ENCODE assay signal across 29 cellular contexts in genomic region chr2:162277344-162277743, GRCh38. TPM values are rescaled to one million over a fixed set of nuclear protein-coding genes. Genes with fewer than 3 reads are reported as not detected.
"Had no signal": no experiment of that assay in that cellular context is flagged by ENCODE, and none has a peak within 500 bp of the region (broad histone marks: within the 10 kb centered on the region; RNA-seq: fewer than 3 reads in every experiment).

No MANE protein-coding gene starts in this region.

- H3K4me3 Mint-ChIP-seq: activated B cell treated with CpG ODN at 0.5 μM for 24 hours; activated CD8-positive, alpha-beta T cell treated with anti-CD3 and anti-CD28 coated beads, Interleukin-2, amount 10 ng/mL, durations not matched to agents 7 days and 5 days; activated naive CD8-positive, alpha-beta T cell treated with anti-CD3 and anti-CD28 coated beads, Interleukin-2, amount 50 U/mL, for 24 hours; T-helper 1 cell treated with Interleukin-12 subunit alpha and Interleukin-12 subunit beta and Interleukin-4 antibody, amounts not matched to agents 30 μg/mL and 1 μg/mL, for 36 hours had no signal

- H3K4me3 ChIP-seq: ascending aorta, body of pancreas, coronary artery, K562, SJSA1 had no signal

- ATAC-seq: activated CD8-positive, alpha-beta T cell treated with anti-CD3 and anti-CD28 coated beads, Interleukin-2, amount 10 ng/mL, durations not matched to agents 7 days and 5 days; activated naive CD4-positive, alpha-beta T cell treated with anti-CD3 and anti-CD28 coated beads, Interleukin-2, amount 50 U/mL, for 72 hours; activated naive CD8-positive, alpha-beta T cell treated with anti-CD3 and anti-CD28 coated beads, Interleukin-2, amount 50 U/mL, for 24 hours; body of pancreas; K562; PC-3; SK-N-SH treated with all-trans-retinoic acid at 6 μM for 48 hours had no signal

- H3K27me3 Mint-ChIP-seq: activated B cell treated with CpG ODN at 0.5 μM for 24 hours; activated naive CD8-positive, alpha-beta T cell treated with anti-CD3 and anti-CD28 coated beads, Interleukin-2, amount 50 U/mL, for 24 hours had no signal

- H3K27me3 ChIP-seq: ascending aorta, body of pancreas, SJSA1 had no signal

- H3K4me1 ChIP-seq: ascending aorta, body of pancreas had no signal

- H3K4me1 Mint-ChIP-seq: activated naive CD8-positive, alpha-beta T cell treated with anti-CD3 and anti-CD28 coated beads, Interleukin-2, amount 50 U/mL, for 24 hours had no signal

- H3K36me3 ChIP-seq: SJSA1 had no signal

- H3K9me3 ChIP-seq: ascending aorta, body of pancreas, SJSA1 had no signal

- H3K27ac ChIP-seq: ascending aorta, body of pancreas, coronary artery, SJSA1 had no signal

- DNase-seq: activated B cell treated with CpG ODN at 0.5 μM for 24 hours; activated CD4-positive, alpha-beta T cell treated with anti-CD3 and anti-CD28 coated beads for 48 hours; activated CD4-positive, alpha-beta T cell treated with anti-CD3 and anti-CD28 coated beads, Interleukin-2, amount 50 U/mL, for 4 hours; activated CD8-positive, alpha-beta memory T cell treated with anti-CD3 and anti-CD28 coated beads, Interleukin-2, amount 50 U/mL, for 48 hours; activated CD8-positive, alpha-beta T cell treated with anti-CD3 and anti-CD28 coated beads, Interleukin-2, amount 10 ng/mL, durations not matched to agents 7 days and 5 days; activated effector memory CD4-positive, alpha-beta T cell treated with anti-CD3 and anti-CD28 coated beads, Interleukin-2, amount 50 U/mL, for 16 hours; activated naive CD4-positive, alpha-beta T cell treated with Interleukin-2 at 50 U/mL for 16 hours; activated naive CD8-positive, alpha-beta T cell treated with anti-CD3 and anti-CD28 coated beads, Interleukin-2, amount 50 U/mL, for 24 hours; activated T-cell treated with anti-CD3 and anti-CD28 coated beads, Interleukin-2, amount 50 U/mL, for 1 hour; amniotic stem cell; body of pancreas; central memory CD4-positive, alpha-beta T cell; Karpas-422; NCI-H1105; NCI-H1436 treated with DMSO at 0.1 percent for 48 hours; NCI-H187 treated with DMSO at 0.1 percent for 48 hours; NCI-H2081 treated with DMSO at 0.1 percent for 48 hours; NCI-H446; NCI-H524; PC-3; SHP77; T-helper 9 cell had no signal

- H3K27ac Mint-ChIP-seq: activated B cell treated with CpG ODN at 0.5 μM for 24 hours; activated CD8-positive, alpha-beta T cell treated with anti-CD3 and anti-CD28 coated beads, Interleukin-2, amount 10 ng/mL, durations not matched to agents 7 days and 5 days; activated naive CD4-positive, alpha-beta T cell treated with anti-CD3 and anti-CD28 coated beads, Interleukin-2, amount 50 U/mL, for 72 hours; activated naive CD8-positive, alpha-beta T cell treated with anti-CD3 and anti-CD28 coated beads, Interleukin-2, amount 50 U/mL, for 24 hours; T-helper 1 cell treated with Interleukin-12 subunit alpha and Interleukin-12 subunit beta and Interleukin-4 antibody, amounts not matched to agents 30 μg/mL and 1 μg/mL, for 36 hours had no signal

- H3K9me3 Mint-ChIP-seq: activated B cell treated with CpG ODN at 0.5 μM for 24 hours; activated naive CD4-positive, alpha-beta T cell treated with anti-CD3 and anti-CD28 coated beads, Interleukin-2, amount 50 U/mL, for 72 hours; activated naive CD8-positive, alpha-beta T cell treated with anti-CD3 and anti-CD28 coated beads, Interleukin-2, amount 50 U/mL, for 24 hours; T-helper 1 cell treated with Interleukin-12 subunit alpha and Interleukin-12 subunit beta and Interleukin-4 antibody, amounts not matched to agents 30 μg/mL and 1 μg/mL, for 36 hours had no signal

RNA-seq across cellular contexts. Expression of gene FAP, which starts 34.1 kb away (rescaled TPM):
- total RNA-seq: activated B cell treated with CpG ODN at 0.5 μM for 24 hours; activated CD8-positive, alpha-beta T cell treated with anti-CD3 and anti-CD28 coated beads, Interleukin-2, amount 10 ng/mL, durations not matched to agents 7 days and 5 days; K562; PC-3 had no signal
